In the genomic region with DNA sequence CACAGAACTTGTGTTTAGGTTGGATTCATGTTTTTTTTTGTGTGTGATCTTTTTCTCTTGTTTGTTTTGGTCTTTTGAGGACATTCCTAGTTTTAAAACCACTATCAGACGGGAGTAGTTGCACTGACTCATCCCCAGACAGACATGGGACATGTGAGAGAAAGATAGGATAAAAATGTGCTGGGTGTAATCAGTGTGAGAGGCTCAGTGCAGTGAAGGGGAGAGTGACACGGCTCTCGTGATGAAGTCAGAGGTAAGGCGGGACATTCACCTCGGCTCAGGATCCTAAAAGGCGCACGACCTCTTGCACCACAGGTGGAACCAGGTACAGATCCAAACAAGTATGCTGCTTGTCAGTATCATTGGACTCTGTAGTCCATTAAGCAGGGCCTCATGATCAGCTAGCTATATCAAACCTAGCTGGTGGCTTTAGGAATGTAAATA, we compare ENCODE assay signal across 12 cellular contexts. TPM values are rescaled to one million over a fixed set of nuclear protein-coding genes. Genes with fewer than 3 reads are reported as not detected.
DNase-seq lines count a peak whose midpoint lies in the region; ATAC-seq and TF ChIP-seq lines count a peak whose summit lies in the region.
"Had no signal": no experiment of that assay in that cellular context is flagged by ENCODE, and none has a peak within 500 bp of the region (broad histone marks: within the 10 kb centered on the region; RNA-seq: fewer than 3 reads in every experiment).

No MANE protein-coding gene starts in this region.

- peaks cover 36% of the 10 kb centered on the region for H3K4me1 ChIP-seq in CD4-positive, CD25-positive, alpha-beta regulatory T cell (ENCODE audit: control insufficient read depth, insufficient read depth, low read length, poor library complexity, severe bottlenecking)

- no peaks in the 10 kb centered on the region for H3K9me3 Mint-ChIP-seq in CD4-positive, CD25-positive, alpha-beta regulatory T cell
- H3K9me3 Mint-ChIP-seq in nephron progenitor cell = no peaks in the 10 kb centered on the region
- H3K9me3 Mint-ChIP-seq in activated CD8-positive, alpha-beta memory T cell treated with anti-CD3 and anti-CD28 coated beads, Interleukin-2, amount 10 ng/mL, durations not matched to agents 7 days and 5 days (ENCODE audit: low read depth) = no peaks in the 10 kb centered on the region

- CTCF ChIA-PET in activated CD8-positive, alpha-beta memory T cell treated with anti-CD3 and anti-CD28 coated beads, Interleukin-2, amount 10 ng/mL, durations not matched to agents 7 days and 5 days (lab: Charles Lee) = no interaction called here

- peaks cover 32 to 88% (median 74%) of the 10 kb centered on the region in 4 donors for H3K4me1 Mint-ChIP-seq in CD4-positive, CD25-positive, alpha-beta regulatory T cell
- H3K4me1 Mint-ChIP-seq in nephron progenitor cell = peaks cover 45% of the 10 kb centered on the region
- peaks cover 42% of the 10 kb centered on the region for H3K4me1 Mint-ChIP-seq in activated CD8-positive, alpha-beta memory T cell treated with anti-CD3 and anti-CD28 coated beads, Interleukin-2, amount 10 ng/mL, durations not matched to agents 7 days and 5 days

- H3K9me3 ChIP-seq in CD4-positive, CD25-positive, alpha-beta regulatory T cell (ENCODE audit: control insufficient read depth in 2 of 2, low read length in 2 of 2) = no peaks in the 10 kb centered on the region
- H3K9me3 ChIP-seq: BLaER1 had no signal

- H3K4me3 Mint-ChIP-seq in CD4-positive, CD25-positive, alpha-beta regulatory T cell = no peak overlapping the region
- H3K4me3 Mint-ChIP-seq in nephron progenitor cell = no peak overlapping the region
- no peak overlapping the region for H3K4me3 Mint-ChIP-seq in activated CD8-positive, alpha-beta memory T cell treated with anti-CD3 and anti-CD28 coated beads, Interleukin-2, amount 10 ng/mL, durations not matched to agents 7 days and 5 days

- peaks cover 21% of the 10 kb centered on the region for H3K36me3 Mint-ChIP-seq in CD4-positive, CD25-positive, alpha-beta regulatory T cell
- peaks cover 29% of the 10 kb centered on the region for H3K36me3 Mint-ChIP-seq in nephron progenitor cell (ENCODE audit: low read depth)
- H3K36me3 Mint-ChIP-seq in activated CD8-positive, alpha-beta memory T cell treated with anti-CD3 and anti-CD28 coated beads, Interleukin-2, amount 10 ng/mL, durations not matched to agents 7 days and 5 days = peaks cover 9% of the 10 kb centered on the region

- no peak overlapping the region for H3K27ac ChIP-seq in CD4-positive, CD25-positive, alpha-beta regulatory T cell (ENCODE audit: insufficient read depth, low read length, poor library complexity, severe bottlenecking)
- H3K27ac ChIP-seq: BLaER1 had no signal

- H3K36me3 ChIP-seq in CD4-positive, CD25-positive, alpha-beta regulatory T cell (ENCODE audit: control insufficient read depth, insufficient read depth, low read length) = peaks cover 5% of the 10 kb centered on the region

- no peak for DNase-seq in CD4-positive, CD25-positive, alpha-beta regulatory T cell
- DNase-seq in RPMI7951 (ENCODE audit: low read depth) (peak; percentile 65), fibroblast of pulmonary artery (ENCODE audit: low read depth) (peak; percentile 63), nephron progenitor cell (no peak), T-helper 2 cell (no peak), 8988T (no peak)
- DNase-seq in activated CD8-positive, alpha-beta memory T cell treated with anti-CD3 and anti-CD28 coated beads, Interleukin-2, amount 10 ng/mL, durations not matched to agents 7 days and 5 days = no peak
- DNase-seq: activated T-cell treated with anti-CD3 and anti-CD28 coated beads for 4 hours, hippocampal formation, NCI-H774 had no signal

- no peak overlapping the region for H3K4me3 ChIP-seq in CD4-positive, CD25-positive, alpha-beta regulatory T cell (ENCODE audit: low read depth, low read length)
- no peak overlapping the region for H3K4me3 ChIP-seq in fibroblast of pulmonary artery (replicated peaks; ENCODE audit: low read depth, low read length)
- H3K4me3 ChIP-seq: BLaER1 had no signal

- TF ChIP-seq CTCF in fibroblast of pulmonary artery (IDR thresholded peaks at IDR 0.05; ENCODE audit: low read length, missing control alignments) (no peak), nephron progenitor cell (IDR thresholded peaks at IDR 0.05) (no peak)

- H3K27ac Mint-ChIP-seq in CD4-positive, CD25-positive, alpha-beta regulatory T cell = peak overlapping the region in 2 of 3 donors; percentile 12 to 70
- peak overlapping the region; percentile 4 for H3K27ac Mint-ChIP-seq in nephron progenitor cell
- H3K27ac Mint-ChIP-seq in activated CD8-positive, alpha-beta memory T cell treated with anti-CD3 and anti-CD28 coated beads, Interleukin-2, amount 10 ng/mL, durations not matched to agents 7 days and 5 days = no peak overlapping the region

- no peak for ATAC-seq in CD4-positive, CD25-positive, alpha-beta regulatory T cell (ENCODE audit: low read depth in 2 of 2)
- ATAC-seq in activated CD8-positive, alpha-beta memory T cell treated with anti-CD3 and anti-CD28 coated beads, Interleukin-2, amount 10 ng/mL, durations not matched to agents 7 days and 5 days = no peak
- ATAC-seq in HG02970 (IDR thresholded peaks at IDR 0.05; ENCODE audit: low FRiP score, unreplicated experiment) = no peak

- H3K27me3 ChIP-seq in CD4-positive, CD25-positive, alpha-beta regulatory T cell (ENCODE audit: control insufficient read depth, insufficient read depth, low read length) = no peaks in the 10 kb centered on the region
- H3K27me3 ChIP-seq: BLaER1 had no signal

- H3K27me3 Mint-ChIP-seq in CD4-positive, CD25-positive, alpha-beta regulatory T cell = no peaks in the 10 kb centered on the region
- H3K27me3 Mint-ChIP-seq in nephron progenitor cell (ENCODE audit: low read depth, poor library complexity) = no peaks in the 10 kb centered on the region
- H3K27me3 Mint-ChIP-seq in activated CD8-positive, alpha-beta memory T cell treated with anti-CD3 and anti-CD28 coated beads, Interleukin-2, amount 10 ng/mL, durations not matched to agents 7 days and 5 days = no peaks in the 10 kb centered on the region

RNA-seq across cellular contexts. Expression of a gene that starts 17.9 kb away (rescaled TPM):
- total RNA-seq in CD4-positive, CD25-positive, alpha-beta regulatory T cell = 24.2 TPM
- polyA plus RNA-seq in CD4-positive, CD25-positive, alpha-beta regulatory T cell = 10 to 100 TPM; 16.9 to 23.3 (median 20.2) TPM
- total RNA-seq in RPMI7951 (2014; rRNA removed; shearing (Covaris generic)) = 16.2 and 19.0 TPM in 2 replicates
- 10 to 100 TPM; 13.4 to 14.7 TPM for total RNA-seq in activated CD8-positive, alpha-beta memory T cell treated with anti-CD3 and anti-CD28 coated beads, Interleukin-2, amount 10 ng/mL, durations not matched to agents 7 days and 5 days

Comparison
In these comparisons a context has a peak if more than half of its experiments do, and no peak if none do; other contexts are left out.
1. DNase-seq: peak in RPMI7951 (single experiment) and fibroblast of pulmonary artery (single experiment); none in CD4-positive, CD25-positive, alpha-beta regulatory T cell (0 of 3), nephron progenitor cell (single experiment), activated CD8-positive, alpha-beta memory T cell treated with anti-CD3 and anti-CD28 coated beads, Interleukin-2, amount 10 ng/mL, durations not matched to agents 7 days and 5 days (single experiment), T-helper 2 cell (0 of 5) and 8988T (single experiment).